8 cellular contexts compared by ENCODE assay signal in the genomic region with DNA sequence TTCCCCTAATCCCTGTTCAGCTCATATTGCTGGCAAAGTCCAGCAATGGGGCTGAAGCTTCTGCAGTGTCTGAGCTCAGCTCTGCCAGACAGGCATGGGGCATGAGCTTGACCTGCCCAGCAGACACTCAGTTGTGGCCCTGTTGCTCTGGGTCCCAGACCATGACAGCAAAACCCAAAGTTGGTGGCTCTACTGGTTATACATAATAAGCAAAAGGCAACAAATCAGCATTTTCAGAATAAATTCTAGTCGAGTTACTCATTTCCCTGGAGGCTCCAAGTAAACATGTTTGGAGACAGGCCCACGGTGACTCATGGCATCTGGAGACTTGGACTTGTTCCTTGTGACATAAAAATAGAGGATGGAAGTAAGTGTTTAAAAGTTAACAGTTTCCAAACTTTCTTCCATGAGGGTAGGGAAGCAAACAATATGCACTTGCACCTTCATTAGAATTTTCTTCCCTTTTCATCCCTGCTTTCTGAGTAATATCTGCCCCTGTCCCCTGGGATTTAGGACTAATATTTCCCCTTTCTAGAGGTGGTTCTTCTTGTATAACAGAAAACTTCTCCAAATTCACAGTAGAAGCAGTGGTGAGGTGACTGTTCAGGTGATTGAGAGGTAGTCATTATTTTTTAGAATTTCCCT.
DNase-seq lines count a peak whose midpoint lies in the region; ATAC-seq lines count a peak whose summit lies in the region.

No MANE protein-coding gene starts in this region.

- DNase-seq in MG63 (peak; percentile 81), dedifferentiated amniotic fluid mesenchymal stem cell (ENCODE audit: extremely low spot score) (peak; percentile 96), lung microvascular endothelial cell (ENCODE audit: low read depth in 2 of 2) (peak; percentile 12 to 94), NCI-H187 treated with DMSO at 0.1 percent for 48 hours (lab: John Stamatoyannopoulos, UW) (no peak), DMS79 (lab: John Stamatoyannopoulos, UW) (no peak)

- H3K27ac ChIP-seq in urinary bladder (ENCODE audit: low read depth) = peak overlapping the region; percentile 73

- H3K9me3 ChIP-seq in MG63 = no peaks in the 10 kb centered on the region; the same call in 1 of the 2 replicates

- H3K27me3 ChIP-seq in MG63 = no peaks in the 10 kb centered on the region

- no peak overlapping the region for H3K4me3 ChIP-seq in MG63
- no peak overlapping the region for H3K4me3 ChIP-seq in urinary bladder (ENCODE audit: low read depth, low read length)

- H3K4me1 ChIP-seq in urinary bladder (ENCODE audit: insufficient read depth) = peaks cover 4% of the 10 kb centered on the region

- WGBS in urinary bladder = 4% methylated on average over 2 of the region's 2 CpGs

- H3K36me3 ChIP-seq in MG63 = peaks cover 10% of the 10 kb centered on the region
- H3K36me3 ChIP-seq in urinary bladder (ENCODE audit: insufficient read depth) = no peaks in the 10 kb centered on the region

- no peak for ATAC-seq in HG02884 (IDR thresholded peaks at IDR 0.05; ENCODE audit: unreplicated experiment)
- no peak for ATAC-seq in HG02973 (IDR thresholded peaks at IDR 0.05; ENCODE audit: unreplicated experiment)

Comparison
In these comparisons a context has a peak if more than half of its experiments do, and no peak if none do; other contexts are left out.
1. DNase-seq: peak in MG63 (single experiment), dedifferentiated amniotic fluid mesenchymal stem cell (single experiment) and lung microvascular endothelial cell (2 of 2); none in NCI-H187 treated with DMSO at 0.1 percent for 48 hours (single experiment) and DMS79 (single experiment).